26 cellular contexts compared by ENCODE assay signal in the genomic region with DNA sequence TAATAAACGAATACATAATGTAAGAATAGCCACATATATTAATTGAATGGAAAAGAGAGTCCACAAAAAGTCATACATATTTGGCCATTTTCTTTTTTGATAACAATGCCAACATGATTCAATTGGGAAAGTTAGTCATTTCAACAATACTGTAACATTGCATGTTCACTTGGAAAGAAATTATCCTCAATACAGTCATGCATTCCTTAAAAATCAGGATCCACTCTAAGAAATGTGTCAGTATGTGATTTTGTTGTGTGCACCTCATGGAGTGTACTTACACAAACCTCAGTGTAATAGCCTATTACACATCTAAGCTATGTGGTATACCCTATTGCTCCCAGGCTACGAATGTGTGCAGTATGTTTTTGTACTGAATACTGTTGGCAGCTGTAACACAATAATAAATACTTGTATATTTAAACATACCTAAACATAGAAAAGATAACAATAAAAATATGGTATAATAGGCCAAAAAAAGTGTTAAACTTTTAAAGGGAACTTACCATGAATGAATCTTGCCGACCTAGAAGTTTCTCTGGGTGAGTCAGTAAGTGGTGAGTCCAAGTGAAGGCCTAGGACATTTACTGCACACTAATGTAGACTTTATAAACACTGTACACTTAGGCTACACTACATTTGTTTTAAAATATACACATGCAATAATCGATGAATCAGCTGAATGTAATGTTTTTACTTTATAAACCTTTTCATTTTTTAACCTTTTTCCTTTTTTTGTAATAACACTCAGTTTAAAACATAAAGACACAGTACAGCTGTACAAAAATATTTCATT.
"Had no signal": no experiment of that assay in that cellular context is flagged by ENCODE, and none has a peak within 500 bp of the region (broad histone marks: within the 10 kb centered on the region; RNA-seq: fewer than 3 reads in every experiment).

No MANE protein-coding gene starts in this region.

- DNase-seq: activated CD4-positive, alpha-beta T cell treated with anti-CD3 and anti-CD28 coated beads for 4 hours; activated CD4-positive, alpha-beta T cell treated with anti-CD3 and anti-CD28 coated beads, Interleukin-2, amount 50 U/mL, for 4 hours; activated CD4-positive, CD25-positive, alpha-beta regulatory T cell; activated CD8-positive, alpha-beta memory T cell treated with anti-CD3 and anti-CD28 coated beads, Interleukin-2, amount 50 U/mL, for 4 hours; activated gamma-delta T cell; activated naive CD4-positive, alpha-beta T cell treated with anti-CD3 and anti-CD28 coated beads, Interleukin-2, amount 50 U/mL, for 16 hours; activated T-cell treated with anti-CD3 and anti-CD28 coated beads, Interleukin-2, amount 50 U/mL, for 1 hour; foreskin melanocyte; islet precursor cell; left ventricle myocardium inferior; mucosa of descending colon; right lobe of liver; stimulated activated CD4-positive, alpha-beta T cell treated with anti-CD3 and anti-CD28 coated beads, Interleukin-4, amount 100 ng/mL, for 4 hours; stimulated activated CD8-positive, alpha-beta memory T cell treated with anti-CD3 and anti-CD28 coated beads, Interleukin-4, amount 100 ng/mL, for 48 hours; stomach; T-helper 1 cell; thyroid gland; upper lobe of right lung had no signal

- H3K27me3 ChIP-seq: right lobe of liver, stomach, thyroid gland, upper lobe of right lung had no signal

- H3K4me1 Mint-ChIP-seq: brain; stimulated activated memory B cell treated with anti-CD40 and anti-IgM and Interleukin-4, amounts not matched to agents 10 μg/mL and 1 μg/mL and 100 μg/mL, for 72 hours had no signal

- H3K9me3 ChIP-seq: mucosa of descending colon, right lobe of liver, stomach, thyroid gland, upper lobe of right lung had no signal

- H3K27ac ChIP-seq: epithelial cell of prostate, left ventricle myocardium inferior, right lobe of liver, skin epidermis, stomach, thyroid gland, upper lobe of right lung had no signal

- H3K27ac Mint-ChIP-seq: brain; dendritic cell treated with granulocyte-macrophage colony-stimulating factor and Interleukin-4, amounts not matched to agents 40 ng/mL and 50 ng/mL, for 4 days; natural killer cell treated with Interleukin-12 subunit alpha and Interleukin-12 subunit beta and Interleukin-15 and Interleukin-18, amount 100 ng/mL, for 72 hours; stimulated activated memory B cell treated with anti-CD40 and anti-IgM and Interleukin-4, amounts not matched to agents 10 μg/mL and 1 μg/mL and 100 μg/mL, for 72 hours; T-helper 2 cell treated with Interferon-gamma antibody and Interleukin-4, amounts not matched to agents 5 μg/mL and 100 μg/mL, for 36 hours had no signal

- H3K4me3 Mint-ChIP-seq: brain; dendritic cell treated with granulocyte-macrophage colony-stimulating factor and Interleukin-4, amounts not matched to agents 40 ng/mL and 50 ng/mL, for 4 days; natural killer cell treated with Interleukin-12 subunit alpha and Interleukin-12 subunit beta and Interleukin-15 and Interleukin-18, amount 100 ng/mL, for 72 hours; stimulated activated memory B cell treated with anti-CD40 and anti-IgM and Interleukin-4, amounts not matched to agents 10 μg/mL and 1 μg/mL and 100 μg/mL, for 72 hours; T-helper 2 cell treated with Interferon-gamma antibody and Interleukin-4, amounts not matched to agents 5 μg/mL and 100 μg/mL, for 36 hours had no signal

- ATAC-seq: mucosa of descending colon; natural killer cell treated with Interleukin-12 subunit alpha and Interleukin-12 subunit beta and Interleukin-15 and Interleukin-18, amount 100 ng/mL, for 72 hours; right lobe of liver; stimulated activated memory B cell treated with anti-CD40 and anti-IgM and Interleukin-4, amounts not matched to agents 10 μg/mL and 1 μg/mL and 100 μg/mL, for 72 hours; upper lobe of right lung had no signal

- H3K4me3 ChIP-seq: left ventricle myocardium inferior, lung, mucosa of descending colon, right lobe of liver, skin epidermis, stomach, thyroid gland, upper lobe of right lung had no signal

- H3K36me3 Mint-ChIP-seq: brain; stimulated activated memory B cell treated with anti-CD40 and anti-IgM and Interleukin-4, amounts not matched to agents 10 μg/mL and 1 μg/mL and 100 μg/mL, for 72 hours had no signal

- H3K36me3 ChIP-seq: left ventricle myocardium inferior, right lobe of liver, stomach, thyroid gland, upper lobe of right lung had no signal

- H3K4me1 ChIP-seq: left ventricle myocardium inferior, right lobe of liver, stomach, thyroid gland, upper lobe of right lung had no signal

- H3K27me3 Mint-ChIP-seq: brain; dendritic cell treated with granulocyte-macrophage colony-stimulating factor and Interleukin-4, amounts not matched to agents 40 ng/mL and 50 ng/mL, for 4 days; natural killer cell treated with Interleukin-12 subunit alpha and Interleukin-12 subunit beta and Interleukin-15 and Interleukin-18, amount 100 ng/mL, for 72 hours; stimulated activated memory B cell treated with anti-CD40 and anti-IgM and Interleukin-4, amounts not matched to agents 10 μg/mL and 1 μg/mL and 100 μg/mL, for 72 hours had no signal
